ENCODE assay signal across 25 cellular contexts in the genomic region with DNA sequence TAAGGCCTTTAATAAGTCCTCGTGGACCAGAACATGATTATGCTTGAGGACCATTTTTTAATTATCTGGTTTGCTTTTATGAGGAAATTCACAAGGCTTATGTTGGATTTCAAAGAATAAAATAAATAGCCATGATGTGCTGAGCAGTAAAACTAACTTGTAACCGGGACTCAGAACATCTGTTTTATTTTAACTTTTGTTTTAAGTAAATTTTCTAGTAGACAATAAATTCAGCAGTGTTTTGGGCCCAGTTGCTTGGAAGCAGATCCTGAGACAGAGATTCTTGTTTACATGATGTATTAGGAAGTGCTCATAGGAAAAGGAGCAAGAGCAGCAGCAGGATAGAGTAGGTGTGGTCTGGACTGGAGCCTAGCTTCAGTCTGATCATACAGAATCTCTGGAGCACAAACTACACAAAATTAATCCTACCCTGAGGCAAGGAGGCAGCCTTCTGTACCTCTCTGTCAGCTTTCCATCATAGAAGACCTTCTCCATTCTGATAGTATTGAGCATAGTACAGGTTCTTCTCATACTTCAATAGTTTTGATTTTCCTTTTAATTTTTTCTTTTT.
"Had no signal": no experiment of that assay in that cellular context is flagged by ENCODE, and none has a peak within 500 bp of the region (broad histone marks: within the 10 kb centered on the region; RNA-seq: fewer than 3 reads in every experiment).

No MANE protein-coding gene starts in this region.

- H3K27ac ChIP-seq: epithelial cell of prostate, esophagus muscularis mucosa, gastroesophageal sphincter, parathyroid adenoma, prostate gland, right lobe of liver, spleen, testis, tibial nerve had no signal

- H3K27me3 ChIP-seq: esophagus muscularis mucosa, gastroesophageal sphincter, right lobe of liver, spleen, testis, tibial nerve had no signal

- H3K9ac ChIP-seq: parathyroid adenoma had no signal

- H2AFZ ChIP-seq: parathyroid adenoma had no signal

- H3K9me3 ChIP-seq: esophagus muscularis mucosa, gastroesophageal sphincter, prostate gland, right lobe of liver, testis had no signal

- H3K79me2 ChIP-seq: parathyroid adenoma had no signal

- H3K4me3 ChIP-seq: esophagus muscularis mucosa, gastroesophageal sphincter, lung, prostate gland, right lobe of liver, spleen, testis, tibial nerve had no signal

- H3K4me1 ChIP-seq: gastroesophageal sphincter, parathyroid adenoma, prostate gland, right lobe of liver, spleen, testis, tibial nerve had no signal

- DNase-seq: effector memory CD4-positive, alpha-beta T cell; foreskin fibroblast; glutamatergic neuron; immature natural killer cell; left ventricle myocardium superior; mesenchymal stem cell; midbrain; naive B cell; occipital lobe; retina; right lobe of liver; spleen; stimulated activated CD4-positive, alpha-beta T cell treated with anti-CD3 and anti-CD28 coated beads, Interleukin-15, amount 100 ng/mL, for 24 hours; stimulated activated CD4-positive, alpha-beta T cell treated with anti-CD3 and anti-CD28 coated beads, Interleukin-1b, Interleukin-23, amount 100 ng/mL, for 48 hours; stimulated activated CD4-positive, alpha-beta T cell treated with anti-CD3 and anti-CD28 coated beads, Interleukin-4, amount 100 ng/mL, for 24 hours; stimulated activated naive CD8-positive, alpha-beta T cell treated with anti-CD3 and anti-CD28 coated beads, Interleukin-15, amount 100 ng/mL, for 72 hours; testis had no signal

- H3K36me3 ChIP-seq: esophagus muscularis mucosa, gastroesophageal sphincter, prostate gland, right lobe of liver, spleen, tibial nerve had no signal

- ATAC-seq: gastroesophageal sphincter; left ventricle myocardium superior; right lobe of liver; stimulated activated memory B cell treated with anti-CD40 and anti-IgM and Interleukin-4, amounts not matched to agents 10 μg/mL and 1 μg/mL and 100 μg/mL, for 72 hours; stimulated activated naive CD8-positive, alpha-beta T cell treated with anti-CD3 and anti-CD28 coated beads, Interleukin-15, amount 100 ng/mL, for 72 hours had no signal
